17 cellular contexts compared by ENCODE assay signal in genomic region chr17:1482686-1483445, GRCh38. TPM values are rescaled to one million over a fixed set of nuclear protein-coding genes. Genes with fewer than 3 reads are reported as not detected.
DNase-seq lines count a peak whose midpoint lies in the region; ATAC-seq, FAIRE-seq and TF ChIP-seq lines count a peak whose summit lies in the region.
"Had no signal": no experiment of that assay in that cellular context is flagged by ENCODE, and none has a peak within 500 bp of the region (broad histone marks: within the 10 kb centered on the region; RNA-seq: fewer than 3 reads in every experiment).

No MANE protein-coding gene starts in this region.

- TF ChIP-seq CTCF in ascending aorta (IDR thresholded peaks at IDR 0.05) (no peak), HepG2 (CRISPR knock-in tag; IDR thresholded peaks at IDR 0.05) (no peak), stomach (IDR thresholded peaks at IDR 0.05) (no peak)

- FAIRE-seq in GM12891 (lab: Jason Lieb, UNC) (peak; percentile 58), HepG2 (lab: Jason Lieb, UNC) (no peak)

- ATAC-seq in HepG2 (no peak), HG03378 (IDR thresholded peaks at IDR 0.05; ENCODE audit: unreplicated experiment) (no peak), HG02970 (IDR thresholded peaks at IDR 0.05; ENCODE audit: low FRiP score, unreplicated experiment) (no peak)
- ATAC-seq: activated CD4-positive, alpha-beta T cell treated with anti-CD3 and anti-CD28 coated beads for 36 hours; upper lobe of right lung had no signal

- no peaks in the 10 kb centered on the region for H3K27me3 ChIP-seq in ascending aorta
- H3K27me3 ChIP-seq in HepG2 (ENCODE audit: control insufficient read depth in 1 of 2, insufficient read depth in 2 of 2, low read length in 2 of 2): no peaks in the 10 kb centered on the region; a peak in 1 of 5 replicates
- H3K27me3 ChIP-seq in stomach: peaks cover 0 to 6% (median 0%) of the 10 kb centered on the region in 3 donors
- no peaks in the 10 kb centered on the region for H3K27me3 ChIP-seq in MG63
- H3K27me3 ChIP-seq: colonic mucosa, upper lobe of right lung had no signal

- TF ChIP-seq POLR2A in GM12891 (IDR thresholded peaks at IDR 0.05; ENCODE audit: low read depth, low read length) (no peak), HepG2 (IDR thresholded peaks at IDR 0.05; ENCODE audit: insufficient read depth in 1 of 2, low read depth in 2 of 2, low read length in 2 of 2) (no peak), stomach (IDR thresholded peaks at IDR 0.05) (no peak)

- 95% methylated on average over 29 of the region's 29 CpGs for WGBS in HepG2 (ENCODE audit: low lambda C conversion rate)
- 76 to 86% (median 79%) methylated on average over 20 to 29 of the region's 29 CpGs for WGBS in stomach, 5 donors

- peaks cover 5% of the 10 kb centered on the region for H3K79me2 ChIP-seq in HepG2 (ENCODE audit: insufficient read depth, low read length)

- H3K4me1 ChIP-seq in ascending aorta (peaks cover 10 to 30% of the 10 kb centered on the region in 2 donors), HepG2 (ENCODE audit: insufficient read depth, low read length) (peaks cover 16% of the 10 kb centered on the region), stomach (peaks cover 40 to 67% (median 54%) of the 10 kb centered on the region in 4 donors)

- peak overlapping the region; percentile 23 to 99 for H3K27ac ChIP-seq in ascending aorta
- H3K27ac ChIP-seq in HepG2 (ENCODE audit: extremely low read length, insufficient read depth, low read length): no peak overlapping the region
- H3K27ac ChIP-seq in stomach: peak overlapping the region; percentile 6 to 98 (median 20)
- H3K27ac ChIP-seq: colonic mucosa, upper lobe of right lung had no signal

- no peak for DNase-seq in GM12891 (ENCODE audit: insufficient read length, low spot score)
- DNase-seq in ascending aorta (ENCODE audit: low spot score in 2 of 2): no peak
- DNase-seq in HepG2 (ENCODE audit: low spot score): no peak
- no peak for DNase-seq in stomach
- DNase-seq in MG63: no peak
- DNase-seq in NK-92 (lab: John Stamatoyannopoulos, UW; ENCODE audit: unreplicated experiment): no peak
- DNase-seq: activated CD4-positive, alpha-beta T cell treated with anti-CD3 and anti-CD28 coated beads for 36 hours; activated T-cell treated with anti-CD3 and anti-CD28 coated beads, Interleukin-2, amount 50 U/mL, for 48 hours; AML-193; colonic mucosa; erythroblast; NCI-H2107; NCI-H774; SHP77 treated with DMSO at 0.1 percent for 48 hours; upper lobe of right lung had no signal

- H3K4me3 ChIP-seq in ascending aorta (no peak overlapping the region), HepG2 (replicated peaks in 1 of 3; ENCODE audit: insufficient read depth in 1 of 3, low read depth in 2 of 3, low read length in 3 of 3) (no peak overlapping the region), stomach (no peak overlapping the region), MG63 (no peak overlapping the region)
- H3K4me3 ChIP-seq: colonic mucosa, upper lobe of right lung had no signal

- no peak overlapping the region for H3K9ac ChIP-seq in HepG2 (ENCODE audit: insufficient read depth, low read depth, low read length)

- no peak for TF ChIP-seq EP300 in HepG2 (IDR thresholded peaks at IDR 0.05; ENCODE audit: low read depth in 2 of 2, low read length in 2 of 2)
- no peak for TF ChIP-seq EP300 in HepG2 (CRISPR knock-in tag; IDR thresholded peaks at IDR 0.05; ENCODE audit: borderline replicate concordance)
- no peak for TF ChIP-seq EP300 in stomach (IDR thresholded peaks at IDR 0.05)

- no peaks in the 10 kb centered on the region for H3K9me3 ChIP-seq in ascending aorta
- no peaks in the 10 kb centered on the region for H3K9me3 ChIP-seq in HepG2 (ENCODE audit: low read length)
- H3K9me3 ChIP-seq in stomach: no peaks in the 10 kb centered on the region
- no peaks in the 10 kb centered on the region for H3K9me3 ChIP-seq in MG63
- H3K9me3 ChIP-seq: colonic mucosa, upper lobe of right lung had no signal

- CTCF ChIA-PET in HepG2 (lab: Yijun Ruan, JAX; ENCODE audit: low intra/inter-chr PET ratio, low total read pairs): no interaction called here

- POLR2A ChIA-PET in HepG2 (lab: Yijun Ruan, JAX): interaction anchor here (1.0 kb wide), 1 partner anchor 15 kb away, joined by 3 read pairs; no protein-coding TSS in a partner anchor

- H3K36me3 ChIP-seq in ascending aorta: peaks cover 50 to 56% of the 10 kb centered on the region in 2 donors
- peaks cover 8 to 37% of the 10 kb centered on the region in 2 experiments for H3K36me3 ChIP-seq in HepG2 (replicated peaks in 1 of 2; ENCODE audit: control insufficient read depth in 1 of 2, insufficient read depth in 2 of 2, low read length in 2 of 2)
- H3K36me3 ChIP-seq in stomach: peaks cover 43 to 62% (median 61%) of the 10 kb centered on the region in 4 donors
- H3K36me3 ChIP-seq in MG63: peaks cover 15% of the 10 kb centered on the region

- in situ Hi-C loops in HepG2 (cut with HindIII; ENCODE audit: extremely low pct_ligation_motif_present, low pct_unique_long_range_greater_than_20kb): no loop called here

- no peaks in the 10 kb centered on the region for H4K20me1 ChIP-seq in HepG2 (ENCODE audit: insufficient read depth, low read length)

- no peak overlapping the region for H3K4me2 ChIP-seq in HepG2 (ENCODE audit: low read depth, low read length)

- intact Hi-C loops in ascending aorta (cut with DNase I): loop anchor here (10.0 kb wide), 1 partner anchor 232 kb away; the partner anchor contains the start of gene TLCD2
- intact Hi-C loops in HepG2 (cut with micrococcal nuclease; ENCODE audit: unreplicated experiment): no loop called here
- intact Hi-C loops in stomach (cut with DNase I; ENCODE audit: low total_unique reads): no loop called here

- TF ChIP-seq RAD21 in HepG2 (CRISPR knock-in tag; IDR thresholded peaks at IDR 0.05): no peak

- no TSS peak for BruUV-seq in HepG2 (replicated peaks; lab: Mats Ljungman, UMichigan)

- H2AFZ ChIP-seq in HepG2 (ENCODE audit: low read length): no peak overlapping the region

RNA-seq across cellular contexts. Expression of gene MYO1C, which starts 9.6 kb away (rescaled TPM):
- 50.6 TPM for polyA plus RNA-seq in GM12891 (2012; ENCODE audit: low read depth, missing spikeins)
- total RNA-seq in ascending aorta: 251 TPM
- 22.7 and 27.9 TPM in 2 replicates for total RNA-seq in HepG2 (2016; rRNA removed; fragmentation: Illumina TruSeq; extraction: Trizol)
- 4.3 and 4.7 TPM in 2 replicates for total RNA-seq in HepG2 (2016; cell fraction: cytosol; rRNA removed; fragmentation: Illumina TruSeq; extraction: Trizol; ENCODE audit: low read depth)
- 22.1 and 22.8 TPM in 2 replicates for total RNA-seq in HepG2 (2016; cell fraction: insoluble cytoplasmic fraction; rRNA removed; fragmentation: Illumina TruSeq; extraction: Trizol)
- total RNA-seq in HepG2 (2016; cell fraction: membrane; rRNA removed; fragmentation: Illumina TruSeq; extraction: Trizol): 12.6 and 13.8 TPM in 2 replicates
- 16.9 TPM in 2 replicates for total RNA-seq in HepG2 (2016; cell fraction: nucleus; rRNA removed; fragmentation: Illumina TruSeq; extraction: Trizol)
- polyA plus RNA-seq in HepG2 (2011; rRNA removed): 40.8 and 59.8 TPM in 2 replicates
- 29.8 and 37.1 TPM in 2 replicates for polyA plus RNA-seq in HepG2 (2011; cell fraction: cytosol; rRNA removed)
- polyA plus RNA-seq in HepG2 (2011; cell fraction: nucleus; rRNA removed): 69.2 and 76.6 TPM in 2 replicates
- polyA plus RNA-seq in HepG2 (2012): 26.4 and 32.7 TPM in 2 replicates
- polyA plus RNA-seq in HepG2 (2016; cell fraction: cytosol; fragmentation: Illumina TruSeq; extraction: Trizol; ENCODE audit: low read depth): 3.1 and 3.2 TPM in 2 replicates
- 24.4 and 30.4 TPM in 2 replicates for polyA plus RNA-seq in HepG2 (2016; cell fraction: insoluble cytoplasmic fraction; fragmentation: Illumina TruSeq; extraction: Trizol; ENCODE audit: low read depth)
- polyA plus RNA-seq in HepG2 (2016; cell fraction: membrane; fragmentation: Illumina TruSeq; extraction: Trizol; ENCODE audit: low read depth): 10.0 and 10.4 TPM in 2 replicates
- 33.4 and 38.4 TPM in 2 replicates for polyA plus RNA-seq in HepG2 (2016; cell fraction: nucleus; fragmentation: Illumina TruSeq; extraction: Trizol; ENCODE audit: insufficient read depth, low read depth)
- polyA minus RNA-seq in HepG2 (2011; rRNA and poly(A)+ RNA removed; ENCODE audit: low replicate concordance): 118 and 247 TPM in 2 replicates
- polyA minus RNA-seq in HepG2 (2011; cell fraction: cytosol; rRNA and poly(A)+ RNA removed): 37.2 and 50.5 TPM in 2 replicates
- 49.2 and 53.7 TPM in 2 replicates for polyA minus RNA-seq in HepG2 (2011; cell fraction: nucleus; rRNA and poly(A)+ RNA removed)
- 100 to 1,000 TPM in 3 of 5 donors, 10 to 100 TPM in 2; 74.2 to 158 (median 107) TPM for total RNA-seq in stomach
- 10 to 100 TPM; 45.2 to 61.3 (median 54.4) TPM for polyA plus RNA-seq in stomach
- 65.5 and 75.2 TPM in 2 replicates for total RNA-seq in MG63 (2014; rRNA removed; shearing (Covaris generic); ENCODE audit: low replicate concordance)

RNA-seq across cellular contexts. Expression of gene CRK, which starts 26.8 kb away (rescaled TPM):
- polyA plus RNA-seq in GM12891 (2012; ENCODE audit: low read depth, missing spikeins): 4.2 TPM
- total RNA-seq in ascending aorta: 83.4 TPM
- 54.2 and 66.2 TPM in 2 replicates for total RNA-seq in HepG2 (2016; rRNA removed; fragmentation: Illumina TruSeq; extraction: Trizol)
- 6.4 and 7.7 TPM in 2 replicates for total RNA-seq in HepG2 (2016; cell fraction: cytosol; rRNA removed; fragmentation: Illumina TruSeq; extraction: Trizol; ENCODE audit: low read depth)
- 55.2 and 65.5 TPM in 2 replicates for total RNA-seq in HepG2 (2016; cell fraction: insoluble cytoplasmic fraction; rRNA removed; fragmentation: Illumina TruSeq; extraction: Trizol)
- total RNA-seq in HepG2 (2016; cell fraction: membrane; rRNA removed; fragmentation: Illumina TruSeq; extraction: Trizol): 35.0 and 35.8 TPM in 2 replicates
- 21.6 and 23.7 TPM in 2 replicates for total RNA-seq in HepG2 (2016; cell fraction: nucleus; rRNA removed; fragmentation: Illumina TruSeq; extraction: Trizol)
- polyA plus RNA-seq in HepG2 (2011; rRNA removed): 42.3 and 47.4 TPM in 2 replicates
- 32.4 and 45.6 TPM in 2 replicates for polyA plus RNA-seq in HepG2 (2011; cell fraction: cytosol; rRNA removed)
- polyA plus RNA-seq in HepG2 (2011; cell fraction: nucleus; rRNA removed): 7.9 and 11.0 TPM in 2 replicates
- 27.3 and 28.9 TPM in 2 replicates for polyA plus RNA-seq in HepG2 (2012)
- 3.5 and 3.6 TPM in 2 replicates for polyA plus RNA-seq in HepG2 (2016; cell fraction: cytosol; fragmentation: Illumina TruSeq; extraction: Trizol; ENCODE audit: low read depth)
- 56.6 and 59.0 TPM in 2 replicates for polyA plus RNA-seq in HepG2 (2016; cell fraction: insoluble cytoplasmic fraction; fragmentation: Illumina TruSeq; extraction: Trizol; ENCODE audit: low read depth)
- 19.4 and 19.8 TPM in 2 replicates for polyA plus RNA-seq in HepG2 (2016; cell fraction: membrane; fragmentation: Illumina TruSeq; extraction: Trizol; ENCODE audit: low read depth)
- 30.2 and 30.5 TPM in 2 replicates for polyA plus RNA-seq in HepG2 (2016; cell fraction: nucleus; fragmentation: Illumina TruSeq; extraction: Trizol; ENCODE audit: insufficient read depth, low read depth)
- 31.9 and 49.0 TPM in 2 replicates for polyA minus RNA-seq in HepG2 (2011; rRNA and poly(A)+ RNA removed; ENCODE audit: low replicate concordance)
- polyA minus RNA-seq in HepG2 (2011; cell fraction: cytosol; rRNA and poly(A)+ RNA removed): 31.0 and 34.3 TPM in 2 replicates
- polyA minus RNA-seq in HepG2 (2011; cell fraction: nucleus; rRNA and poly(A)+ RNA removed): 13.8 and 19.4 TPM in 2 replicates
- 10 to 100 TPM; 18.2 to 87.5 (median 53.5) TPM for total RNA-seq in stomach
- polyA plus RNA-seq in stomach: 10 to 100 TPM; 18.0 to 40.5 (median 32.9) TPM
- total RNA-seq in MG63 (2014; rRNA removed; shearing (Covaris generic); ENCODE audit: low replicate concordance): 35.1 and 36.0 TPM in 2 replicates

RNA-seq across cellular contexts. Expression of gene INPP5K, which starts 33.5 kb away (rescaled TPM):
- polyA plus RNA-seq in GM12891 (2012; ENCODE audit: low read depth, missing spikeins): 14.0 TPM
- total RNA-seq in ascending aorta: 73.7 TPM
- 4.3 and 4.8 TPM in 2 replicates for total RNA-seq in HepG2 (2016; rRNA removed; fragmentation: Illumina TruSeq; extraction: Trizol)
- total RNA-seq in HepG2 (2016; cell fraction: cytosol; rRNA removed; fragmentation: Illumina TruSeq; extraction: Trizol; ENCODE audit: low read depth): 1.1 and 1.2 TPM in 2 replicates
- 3.0 and 4.9 TPM in 2 replicates for total RNA-seq in HepG2 (2016; cell fraction: insoluble cytoplasmic fraction; rRNA removed; fragmentation: Illumina TruSeq; extraction: Trizol)
- 3.8 TPM in 2 replicates for total RNA-seq in HepG2 (2016; cell fraction: membrane; rRNA removed; fragmentation: Illumina TruSeq; extraction: Trizol)
- total RNA-seq in HepG2 (2016; cell fraction: nucleus; rRNA removed; fragmentation: Illumina TruSeq; extraction: Trizol): 2.6 and 3.9 TPM in 2 replicates
- 9.3 and 9.6 TPM in 2 replicates for polyA plus RNA-seq in HepG2 (2011; rRNA removed)
- polyA plus RNA-seq in HepG2 (2011; cell fraction: cytosol; rRNA removed): 7.3 and 11.5 TPM in 2 replicates
- polyA plus RNA-seq in HepG2 (2011; cell fraction: nucleus; rRNA removed): 14.7 and 18.6 TPM in 2 replicates
- 4.4 and 6.6 TPM in 2 replicates for polyA plus RNA-seq in HepG2 (2012)
- 1.7 and 3.1 TPM in 2 replicates for polyA plus RNA-seq in HepG2 (2016; cell fraction: cytosol; fragmentation: Illumina TruSeq; extraction: Trizol; ENCODE audit: low read depth)
- 3.3 and 4.8 TPM in 2 replicates for polyA plus RNA-seq in HepG2 (2016; cell fraction: insoluble cytoplasmic fraction; fragmentation: Illumina TruSeq; extraction: Trizol; ENCODE audit: low read depth)
- 3.5 and 4.2 TPM in 2 replicates for polyA plus RNA-seq in HepG2 (2016; cell fraction: membrane; fragmentation: Illumina TruSeq; extraction: Trizol; ENCODE audit: low read depth)
- 8.4 and 9.9 TPM in 2 replicates for polyA plus RNA-seq in HepG2 (2016; cell fraction: nucleus; fragmentation: Illumina TruSeq; extraction: Trizol; ENCODE audit: insufficient read depth, low read depth)
- 26.2 and 71.2 TPM in 2 replicates for polyA minus RNA-seq in HepG2 (2011; rRNA and poly(A)+ RNA removed; ENCODE audit: low replicate concordance)
- 6.0 and 7.6 TPM in 2 replicates for polyA minus RNA-seq in HepG2 (2011; cell fraction: cytosol; rRNA and poly(A)+ RNA removed)
- 11.9 and 12.7 TPM in 2 replicates for polyA minus RNA-seq in HepG2 (2011; cell fraction: nucleus; rRNA and poly(A)+ RNA removed)
- 10 to 100 TPM; 38.0 to 97.6 (median 93.4) TPM for total RNA-seq in stomach
- 10 to 100 TPM; 22.9 to 27.1 (median 26.6) TPM for polyA plus RNA-seq in stomach
- total RNA-seq in MG63 (2014; rRNA removed; shearing (Covaris generic); ENCODE audit: low replicate concordance): 30.8 and 75.0 TPM in 2 replicates
